Comparison of ENCODE assay signal across 8 cellular contexts in the genomic region with DNA sequence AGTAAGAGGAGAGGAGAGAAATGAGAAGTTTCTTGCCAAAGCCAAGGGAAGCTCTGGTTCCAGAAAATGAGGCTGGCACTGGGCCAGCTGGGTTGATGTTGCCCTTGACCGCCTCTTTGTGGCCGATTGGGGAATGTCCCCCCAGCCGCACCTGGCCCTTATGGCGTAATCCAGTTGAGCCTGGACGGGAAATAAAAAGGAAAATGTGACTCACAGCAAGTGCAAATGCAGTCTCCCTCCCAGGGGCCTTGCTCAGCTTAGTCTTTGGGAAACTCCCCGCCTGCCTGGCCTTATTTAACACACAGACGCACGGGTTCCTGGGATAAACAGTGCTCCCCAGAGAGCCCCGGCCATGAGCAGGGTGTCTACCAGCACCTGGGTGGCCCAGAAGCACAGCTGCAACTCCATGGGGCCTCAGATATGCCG.
DNase-seq lines count a peak whose midpoint lies in the region; ATAC-seq lines count a peak whose summit lies in the region.

No MANE protein-coding gene starts in this region.

- peaks cover 25% of the 10 kb centered on the region for H3K4me1 ChIP-seq in iPS-18a (ENCODE audit: control insufficient read depth, low read depth, low read length)

- no peak overlapping the region for H3K4me3 ChIP-seq in iPS-18a (ENCODE audit: low read length)

- peak; percentile 92 for DNase-seq in DMS53 treated with DMSO at 0.1 percent for 48 hours (lab: John Stamatoyannopoulos, UW; ENCODE audit: unreplicated experiment)
- DNase-seq in NCI-H524 treated with DMSO at 0.1 percent for 48 hours (lab: John Stamatoyannopoulos, UW), result peak; percentile 11
- peak; percentile 100 for DNase-seq in astrocyte of the hippocampus (ENCODE audit: low read depth, low spot score)
- DNase-seq in stimulated activated CD4-positive, alpha-beta T cell treated with anti-CD3 and anti-CD28 coated beads, Interleukin-15, amount 100 ng/mL, for 24 hours, result peak; percentile 72
- no peak for DNase-seq in NCI-H510A treated with DMSO at 0.1 percent for 48 hours (lab: John Stamatoyannopoulos, UW)

- no peak overlapping the region for H3K27ac ChIP-seq in iPS-18a (ENCODE audit: low read length)

- ATAC-seq in GM19043 (IDR thresholded peaks at IDR 0.05; ENCODE audit: low read depth, unreplicated experiment), result peak; percentile 89
- ATAC-seq in HG03095 (IDR thresholded peaks at IDR 0.05; ENCODE audit: unreplicated experiment), result peak; percentile 81

- no peaks in the 10 kb centered on the region for H3K9me3 ChIP-seq in iPS-18a (ENCODE audit: control insufficient read depth, low read depth, low read length)

- peak overlapping the region; percentile 20 for H3K9ac ChIP-seq in iPS-18a (ENCODE audit: low read length)

- H3K27me3 ChIP-seq in iPS-18a (ENCODE audit: control insufficient read depth, insufficient read depth, low read length), result no peaks in the 10 kb centered on the region

- H3K36me3 ChIP-seq in iPS-18a (ENCODE audit: control insufficient read depth, low read depth, low read length), result no peaks in the 10 kb centered on the region
